In the genomic region with DNA sequence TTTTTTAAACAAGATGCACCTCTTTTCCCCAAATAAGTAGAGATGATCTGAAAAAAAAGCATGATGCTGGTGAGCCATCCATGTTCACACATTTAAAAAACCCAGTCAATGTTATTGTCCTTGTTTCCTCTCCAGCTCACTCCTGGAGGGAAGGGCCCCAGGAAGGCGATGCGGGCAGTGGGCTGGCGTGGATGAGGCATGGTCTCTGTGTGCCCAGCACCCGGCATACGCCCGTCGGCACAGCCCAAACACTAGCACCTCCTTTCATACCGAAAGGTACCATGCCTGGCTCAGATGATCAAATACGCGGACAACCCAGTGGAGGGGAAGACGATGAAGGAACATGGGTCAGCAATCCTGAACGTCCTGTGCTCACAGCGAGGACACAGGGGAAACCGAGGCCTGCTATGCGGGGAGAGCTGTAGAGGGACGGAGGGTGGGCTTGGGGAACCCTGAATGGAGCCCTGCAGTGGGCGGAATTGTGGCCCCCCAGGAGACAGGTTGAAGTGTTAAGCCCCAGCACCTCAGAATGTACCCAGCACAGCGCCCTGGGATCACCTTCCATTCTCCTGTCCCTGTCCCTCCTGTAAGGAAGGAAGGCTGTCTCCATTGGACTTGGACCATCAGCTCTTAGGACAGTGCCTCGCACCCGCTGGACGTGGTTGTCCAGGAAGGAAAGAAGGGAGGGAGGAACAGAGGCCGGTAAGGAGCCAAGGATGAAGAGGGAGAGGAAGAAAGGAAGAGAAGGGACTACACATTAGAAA, we compare ENCODE assay signal across 27 cellular contexts. TPM values are rescaled to one million over a fixed set of nuclear protein-coding genes. Genes with fewer than 3 reads are reported as not detected.
DNase-seq lines count a peak whose midpoint lies in the region; ATAC-seq, FAIRE-seq and TF ChIP-seq lines count a peak whose summit lies in the region.
"Had no signal": no experiment of that assay in that cellular context is flagged by ENCODE, and none has a peak within 500 bp of the region (broad histone marks: within the 10 kb centered on the region; RNA-seq: fewer than 3 reads in every experiment).

No MANE protein-coding gene starts in this region.

- TF ChIP-seq CTCF in H1 (IDR thresholded peaks at IDR 0.05; ENCODE audit: control extremely low read depth in 1 of 3, insufficient read depth in 1 of 3, low read depth in 1 of 3, low read length in 3 of 3) (no peak), neural progenitor cell (IDR thresholded peaks at IDR 0.05) (no peak), spleen (IDR thresholded peaks at IDR 0.05 in 8 of 11, conservative IDR thresholded peaks at IDR 0.05 in 3 of 11) (no peak)

- 87% methylated on average over 18 of the region's 22 CpGs; no CpG with 5 or more reads in 1 of the 2 experiments for WGBS in H1 (ENCODE audit: extremely low coverage in 1 of 2, insufficient coverage in 1 of 2, insufficient read length in 1 of 2, insufficient replicate concordance in 2 of 2, low coverage in 1 of 2, low lambda C conversion rate in 2 of 2, missing lambda C conversion rate in 1 of 2), 2 experiments
- 82 to 85% (median 84%) methylated on average over 22 of the region's 22 CpGs for WGBS in spleen, 5 donors

- H2AFZ ChIP-seq in H1 (ENCODE audit: low read length) (no peak overlapping the region; the same call in 1 of the 2 replicates), neural progenitor cell (replicated peaks) (no peak overlapping the region)
- H2AFZ ChIP-seq: GM23338 had no signal

- intact Hi-C loops in Right ventricle myocardium inferior (cut with DNase I), result no loop called here
- intact Hi-C loops in left ventricle myocardium superior (cut with micrococcal nuclease), result no loop called here
- intact Hi-C loops in spleen (cut with DNase I; ENCODE audit: low total_unique reads), result no loop called here

- H4K91ac ChIP-seq in H1 (replicated peaks; ENCODE audit: insufficient read length, low read length), result no peak overlapping the region

- no peak for TF ChIP-seq RAD21 in H1 (IDR thresholded peaks at IDR 0.05 in 1 of 2, conservative IDR thresholded peaks at IDR 0.05 in 1 of 2; ENCODE audit: low read depth in 2 of 2, low read length in 2 of 2)

- no peak for TF ChIP-seq EP300 in H1 (IDR thresholded peaks at IDR 0.05; ENCODE audit: borderline replicate concordance in 1 of 2, low read depth in 2 of 2, low read length in 2 of 2)

- H3K79me1 ChIP-seq in H1 (ENCODE audit: low read depth, low read length), result no peaks in the 10 kb centered on the region

- H3K9ac ChIP-seq in H1 (replicated peaks in 1 of 4; ENCODE audit: extremely low read depth in 1 of 4, low read depth in 3 of 4, low read length in 3 of 4) (no peak overlapping the region), neural progenitor cell (no peak overlapping the region)
- H3K9ac ChIP-seq: BLaER1 treated with 17β-estradiol and CSF1 and Interleukin-3, amounts not matched to agents 10 nM and 100 nM had no signal

- no peaks in the 10 kb centered on the region for H3F3A ChIP-seq in neural progenitor cell (ENCODE audit: low read depth)

- no peak overlapping the region for H3K23ac ChIP-seq in H1 (ENCODE audit: insufficient read length)

- ATAC-seq in Right ventricle myocardium inferior, result no peak
- ATAC-seq in left ventricle myocardium superior, result no peak
- ATAC-seq in GM18858 (IDR thresholded peaks at IDR 0.05; ENCODE audit: unreplicated experiment), result no peak
- ATAC-seq: A549, GM12878 had no signal

- no peaks in the 10 kb centered on the region for H3K9me3 Mint-ChIP-seq in neural progenitor cell
- H3K9me3 Mint-ChIP-seq in activated naive CD4-positive, alpha-beta T cell treated with anti-CD3 and anti-CD28 coated beads, Interleukin-2, amount 10 ng/mL, durations not matched to agents 7 days and 5 days, result no peaks in the 10 kb centered on the region
- H3K9me3 Mint-ChIP-seq: CD4-positive, alpha-beta T cell; GM23338 had no signal

- no peak overlapping the region for H3K18ac ChIP-seq in H1 (ENCODE audit: extremely low read depth, low read length)

- H3K36me3 ChIP-seq in H1 (ENCODE audit: control insufficient read depth in 2 of 4, insufficient read depth in 4 of 4, low read length in 3 of 4) (no peaks in the 10 kb centered on the region), neural progenitor cell (no peaks in the 10 kb centered on the region), spleen (no peaks in the 10 kb centered on the region)
- H3K36me3 ChIP-seq: BE2C; BLaER1 treated with 17β-estradiol and CSF1 and Interleukin-3, amounts not matched to agents 10 nM and 100 nM; HAP-1 had no signal

- H2BK120ac ChIP-seq in H1 (replicated peaks; ENCODE audit: low read depth, low read length), result no peak overlapping the region

- TF ChIP-seq POLR2A in H1 (IDR thresholded peaks at IDR 0.05; ENCODE audit: control extremely low read depth in 1 of 2, low read depth in 2 of 2, low read length in 2 of 2) (no peak), spleen (IDR thresholded peaks at IDR 0.05) (no peak)

- H3K36me3 Mint-ChIP-seq in neural progenitor cell, result no peaks in the 10 kb centered on the region
- no peaks in the 10 kb centered on the region for H3K36me3 Mint-ChIP-seq in activated naive CD4-positive, alpha-beta T cell treated with anti-CD3 and anti-CD28 coated beads, Interleukin-2, amount 10 ng/mL, durations not matched to agents 7 days and 5 days
- H3K36me3 Mint-ChIP-seq: CD14-positive monocyte; CD8-positive, alpha-beta memory T cell had no signal

- no peak overlapping the region for H4K5ac ChIP-seq in H1 (ENCODE audit: insufficient read length, low read depth, low read length)

- H3K4me3 Mint-ChIP-seq in neural progenitor cell, result no peak overlapping the region
- no peak overlapping the region for H3K4me3 Mint-ChIP-seq in activated naive CD4-positive, alpha-beta T cell treated with anti-CD3 and anti-CD28 coated beads, Interleukin-2, amount 10 ng/mL, durations not matched to agents 7 days and 5 days
- H3K4me3 Mint-ChIP-seq: CD14-positive monocyte; CD4-positive, alpha-beta T cell; CD8-positive, alpha-beta memory T cell; GM23338; HFFc6 had no signal

- no peak overlapping the region for H2BK5ac ChIP-seq in H1 (ENCODE audit: low read depth, low read length)

- H3K14ac ChIP-seq in H1 (ENCODE audit: insufficient read length), result no peak overlapping the region

- no peak overlapping the region for H3K4ac ChIP-seq in H1 (replicated peaks; ENCODE audit: insufficient read length, low read depth, low read length)

- FAIRE-seq in H1 (lab: Jason Lieb, UNC), result no peak
- FAIRE-seq: A549, D721Med, GM12878, H54 had no signal

- H3K4me1 Mint-ChIP-seq in neural progenitor cell, result peaks cover 57% of the 10 kb centered on the region
- H3K4me1 Mint-ChIP-seq in activated naive CD4-positive, alpha-beta T cell treated with anti-CD3 and anti-CD28 coated beads, Interleukin-2, amount 10 ng/mL, durations not matched to agents 7 days and 5 days, result no peaks in the 10 kb centered on the region
- H3K4me1 Mint-ChIP-seq: CD14-positive monocyte; CD8-positive, alpha-beta memory T cell; GM23338 had no signal

- peaks cover 10% of the 10 kb centered on the region for H3K27me3 Mint-ChIP-seq in neural progenitor cell (ENCODE audit: insufficient read depth, low read depth)
- peaks cover 27% of the 10 kb centered on the region for H3K27me3 Mint-ChIP-seq in activated naive CD4-positive, alpha-beta T cell treated with anti-CD3 and anti-CD28 coated beads, Interleukin-2, amount 10 ng/mL, durations not matched to agents 7 days and 5 days

- H3K4me1 ChIP-seq in H1 (replicated peaks in 1 of 4; ENCODE audit: control insufficient read depth in 3 of 4, insufficient read depth in 4 of 4, low read length in 3 of 4) (0 out of 7 replicates have a peak, but pooled peaks cover 0 to 3% (median 0%) of the 10 kb centered on the region in 4 experiments), neural progenitor cell (peaks cover 10% of the 10 kb centered on the region), spleen (no peaks in the 10 kb centered on the region)
- H3K4me1 ChIP-seq: A549, BE2C, HAP-1 had no signal

- DNase-seq in Right ventricle myocardium inferior (ENCODE audit: missing footprints) (peak; percentile 27), left ventricle myocardium superior (no peak), H1 (ENCODE audit: low read depth in 1 of 2, low spot score in 2 of 2) (no peak), neural progenitor cell (ENCODE audit: low spot score) (no peak), spleen (peak; percentile 47), NCI-H446 treated with DMSO at 0.1 percent for 48 hours (lab: John Stamatoyannopoulos, UW) (no peak)
- DNase-seq in activated naive CD4-positive, alpha-beta T cell treated with anti-CD3 and anti-CD28 coated beads, Interleukin-2, amount 10 ng/mL, durations not matched to agents 7 days and 5 days, result no peak
- DNase-seq: 8988T; ACHN; AML-193; BE2C; CD4-positive, alpha-beta T cell; CD8-positive, alpha-beta memory T cell; DMS 273 treated with DMSO at 0.1 percent for 48 hours; DMS79; EL; GDM1; HFFc6 had no signal

- H3K4me2 ChIP-seq in H1 (ENCODE audit: insufficient read depth in 1 of 2, low read depth in 2 of 2, low read length in 2 of 2), result no peak overlapping the region
- H3K4me2 ChIP-seq in neural progenitor cell, result no peak overlapping the region
- H3K4me2 ChIP-seq: A549; BLaER1 treated with 17β-estradiol and CSF1 and Interleukin-3, amounts not matched to agents 10 nM and 100 nM; GM23338 had no signal

- CTCF ChIA-PET in H1 (lab: Charles Lee; ENCODE audit: partially characterized antibody), result interaction anchor here (0.8 to 1.4 kb wide), 3 partner anchors 9 to 14 kb away, joined by 3 read pairs; no protein-coding TSS in a partner anchor
- CTCF ChIA-PET in activated naive CD4-positive, alpha-beta T cell treated with anti-CD3 and anti-CD28 coated beads, Interleukin-2, amount 10 ng/mL, durations not matched to agents 7 days and 5 days (lab: Charles Lee), result no interaction called here

- H3K4me3 ChIP-seq in H1 (ENCODE audit: extremely low read depth in 1 of 4, insufficient read depth in 2 of 4, low read depth in 3 of 4, low read length in 4 of 4), result no peak overlapping the region
- H3K4me3 ChIP-seq in neural progenitor cell, result no peak overlapping the region
- H3K4me3 ChIP-seq in spleen, result no peak overlapping the region
- H3K4me3 ChIP-seq: A549; BLaER1 treated with 17β-estradiol and CSF1 and Interleukin-3, amounts not matched to agents 10 nM and 100 nM; GM12878; GM23338; HAP-1 had no signal

- H4K20me1 ChIP-seq in H1 (replicated peaks in 1 of 2; ENCODE audit: control insufficient read depth in 1 of 2, insufficient read depth in 2 of 2, low read length in 2 of 2), result peaks cover 0 to 5% of the 10 kb centered on the region in 2 experiments
- H4K20me1 ChIP-seq in neural progenitor cell (ENCODE audit: low read depth), result no peaks in the 10 kb centered on the region

- no peak overlapping the region for H3K56ac ChIP-seq in H1 (replicated peaks; ENCODE audit: insufficient read length, low read depth, low read length)

- no peaks in the 10 kb centered on the region for H3K79me2 ChIP-seq in H1 (ENCODE audit: control insufficient read depth in 1 of 2, insufficient read depth in 2 of 2, low read length in 2 of 2)
- no peaks in the 10 kb centered on the region for H3K79me2 ChIP-seq in neural progenitor cell (ENCODE audit: low read depth)

- H3K27ac ChIP-seq in H1 (ENCODE audit: low read depth, low read length) (no peak overlapping the region), neural progenitor cell (no peak overlapping the region), spleen (no peak overlapping the region)
- H3K27ac ChIP-seq: A549; BLaER1 treated with 17β-estradiol and CSF1 and Interleukin-3, amounts not matched to agents 10 nM and 100 nM had no signal

- peaks cover 2% of the 10 kb centered on the region; the same call in 1 of the 2 replicates for H3K23me2 ChIP-seq in H1 (ENCODE audit: low read depth, low read length)

- H3K27ac Mint-ChIP-seq in neural progenitor cell, result peak overlapping the region; percentile 35
- H3K27ac Mint-ChIP-seq in activated naive CD4-positive, alpha-beta T cell treated with anti-CD3 and anti-CD28 coated beads, Interleukin-2, amount 10 ng/mL, durations not matched to agents 7 days and 5 days, result no peak overlapping the region
- H3K27ac Mint-ChIP-seq: CD14-positive monocyte; CD4-positive, alpha-beta T cell; CD8-positive, alpha-beta memory T cell; GM23338; HFFc6 had no signal

- H3K27me3 ChIP-seq in H1 (replicated peaks in 1 of 4; ENCODE audit: control insufficient read depth in 3 of 4, extremely low read depth in 1 of 4, insufficient read depth in 3 of 4, low read length in 3 of 4) (peaks cover 0 to 4% (median 2%) of the 10 kb centered on the region in 4 experiments; a peak in 4 of 7 replicates), neural progenitor cell (no peaks in the 10 kb centered on the region), spleen (replicated peaks in 1 of 7) (peaks cover 0 to 68% (median under 1%) of the 10 kb centered on the region in 7 donors)

- H3K9me3 ChIP-seq in H1 (ENCODE audit: insufficient read depth in 2 of 2, low read depth in 1 of 2, low read length in 1 of 2) (no peaks in the 10 kb centered on the region), neural progenitor cell (ENCODE audit: low read depth) (no peaks in the 10 kb centered on the region), spleen (no peaks in the 10 kb centered on the region)
- H3K9me3 ChIP-seq: A549; BE2C; BLaER1 treated with 17β-estradiol and CSF1 and Interleukin-3, amounts not matched to agents 10 nM and 100 nM; HAP-1 had no signal

- H2BK20ac ChIP-seq in H1 (ENCODE audit: low read length), result no peak overlapping the region

- POLR2A ChIA-PET in H1 (lab: Charles Lee; ENCODE audit: partially characterized antibody), result no interaction called here

- H4K8ac ChIP-seq in H1 (ENCODE audit: extremely low read depth, insufficient read depth, low read length), result no peak overlapping the region

- H2BK15ac ChIP-seq in H1 (ENCODE audit: low read length), result no peak overlapping the region

- H2BK12ac ChIP-seq in H1 (ENCODE audit: low read depth, low read length), result no peak overlapping the region

- 0 out of 2 replicates have a peak overlapping the region, but pooled peaks have one; percentile 33 for H2AK5ac ChIP-seq in H1 (ENCODE audit: low read depth, low read length)

RNA-seq across cellular contexts. Expression of a gene that starts 49.4 kb away (rescaled TPM):
- total RNA-seq in Right ventricle myocardium inferior (not detected), left ventricle myocardium superior (not detected), neural progenitor cell (ENCODE audit: low replicate concordance) (3.3 and 4.7 TPM in 2 replicates), spleen (not detected)
- 0.09 and 0.11 TPM in 2 replicates for total RNA-seq in H1 (2021; fragmentation: NEBNext Ultra II Directional; extraction: Animal tissue kit (Norgen Biotek cat#: 25700))
- polyA plus RNA-seq in H1 (2011; rRNA removed) (0.03 and 0.05 TPM in 2 replicates), spleen (not detected)
- 0.04 TPM for polyA plus RNA-seq in H1 (2011; cell fraction: cytosol; rRNA removed)
- polyA plus RNA-seq in H1 (2011; cell fraction: nucleus; rRNA removed), result 0.11 TPM
- 0.09 to 0.11 TPM (median 0.09 TPM) in 3 of 4 replicates, not detected in the other for polyA plus RNA-seq in H1 (2012, experiment 1 of 2)
- 0.20 TPM for polyA plus RNA-seq in H1 (2012, experiment 2 of 2)
- polyA plus RNA-seq in H1 (2013, experiment 1 of 2), result 0.08 TPM
- 0.06 TPM for polyA plus RNA-seq in H1 (2013, experiment 2 of 2)
- polyA minus RNA-seq in H1 (2011; rRNA and poly(A)+ RNA removed), result 0.07 TPM in 1 of 2 replicates, not detected in the other
- not detected for polyA minus RNA-seq in H1 (2011; cell fraction: cytosol; rRNA and poly(A)+ RNA removed)
- 0.20 TPM for polyA minus RNA-seq in H1 (2011; cell fraction: nucleus; rRNA and poly(A)+ RNA removed)
- total RNA-seq: CD4-positive, alpha-beta T cell; CD8-positive, alpha-beta memory T cell; GM12878; HFFc6 had no signal
- polyA plus RNA-seq: A549; CD14-positive monocyte; CD8-positive, alpha-beta memory T cell; GM12878 had no signal

Comparison
In these comparisons a context has a peak if more than half of its experiments do, and no peak if none do; other contexts are left out.
1. DNase-seq: peak in Right ventricle myocardium inferior (single experiment) and spleen (single experiment); none in left ventricle myocardium superior (single experiment), H1 (0 of 2), neural progenitor cell (single experiment), activated naive CD4-positive, alpha-beta T cell treated with anti-CD3 and anti-CD28 coated beads, Interleukin-2, amount 10 ng/mL, durations not matched to agents 7 days and 5 days (single experiment) and NCI-H446 treated with DMSO at 0.1 percent for 48 hours (single experiment).